1 cellular context compared by ENCODE assay signal in the genomic region with DNA sequence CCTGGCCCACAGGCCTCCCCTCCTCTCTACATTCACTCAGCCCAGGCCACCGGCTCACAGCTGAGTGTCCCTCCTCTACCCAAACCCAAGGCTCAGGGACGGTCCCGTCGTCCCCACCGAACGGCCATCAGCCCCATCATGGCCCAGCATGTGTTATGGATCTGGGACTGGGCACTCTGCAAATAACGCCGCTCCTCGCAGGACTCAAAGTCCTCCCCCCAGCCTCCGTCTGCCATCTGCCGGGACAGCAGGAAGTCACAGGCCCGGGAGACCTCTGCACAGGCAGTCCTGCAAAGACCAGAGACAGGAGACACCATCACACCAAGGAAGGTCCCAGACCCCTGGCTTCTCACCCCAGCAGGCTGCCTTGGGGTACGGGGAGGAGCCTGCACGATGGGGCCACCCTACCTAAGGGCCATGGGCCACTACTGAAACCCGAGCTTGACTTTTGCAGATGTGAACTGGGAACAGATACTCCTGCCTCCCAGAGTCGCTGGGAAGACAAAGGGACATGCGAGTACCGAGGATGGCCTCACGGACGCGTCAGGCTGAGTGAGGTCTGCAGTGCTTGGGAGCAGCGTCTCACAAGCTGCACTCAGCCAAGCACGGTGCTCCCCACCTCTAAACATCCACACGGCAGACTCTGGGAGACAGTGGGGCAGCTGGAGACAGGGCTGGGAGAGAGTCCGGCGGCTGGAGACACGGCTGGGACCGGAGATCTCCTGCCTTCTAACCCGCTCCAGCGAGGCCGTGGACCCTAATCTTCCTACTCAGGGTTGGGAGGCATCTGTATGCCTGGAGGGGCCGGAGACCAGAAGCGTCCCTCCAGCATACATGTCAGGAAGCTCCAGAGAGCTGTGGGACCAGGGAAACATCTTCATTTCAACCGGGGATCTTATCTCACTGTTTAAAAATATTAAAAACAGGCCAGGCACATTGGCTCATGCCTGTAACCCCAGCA.
TF ChIP-seq lines count a peak whose summit lies in the region.

No MANE protein-coding gene starts in this region.

TF ChIP-seq in K562, 482 proteins besides CTCF, POLR2A, EP300 and RAD21:
- TF ChIP-seq CBX1 (IDR thresholded peaks at IDR 0.05; ENCODE audit: low read depth), result no peak
- TF ChIP-seq SRSF3 (IDR thresholded peaks at IDR 0.05; ENCODE audit: insufficient read depth, low read length), result no peak
- TF ChIP-seq, protein P1, sequence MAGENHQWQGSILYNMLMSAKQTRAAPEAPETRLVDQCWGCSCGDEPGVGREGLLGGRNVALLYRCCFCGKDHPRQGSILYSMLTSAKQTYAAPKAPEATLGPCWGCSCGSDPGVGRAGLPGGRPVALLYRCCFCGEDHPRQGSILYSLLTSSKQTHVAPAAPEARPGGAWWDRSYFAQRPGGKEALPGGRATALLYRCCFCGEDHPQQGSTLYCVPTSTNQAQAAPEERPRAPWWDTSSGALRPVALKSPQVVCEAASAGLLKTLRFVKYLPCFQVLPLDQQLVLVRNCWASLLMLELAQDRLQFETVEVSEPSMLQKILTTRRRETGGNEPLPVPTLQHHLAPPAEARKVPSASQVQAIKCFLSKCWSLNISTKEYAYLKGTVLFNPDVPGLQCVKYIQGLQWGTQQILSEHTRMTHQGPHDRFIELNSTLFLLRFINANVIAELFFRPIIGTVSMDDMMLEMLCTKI (IDR thresholded peaks at IDR 0.05; ENCODE audit: partially characterized antibody), result no peak
- peak; percentile 40; the same call in 1 of the 2 replicates for TF ChIP-seq POLR2G (IDR thresholded peaks at IDR 0.05; ENCODE audit: low read depth, low read length)
